7 cellular contexts compared by ENCODE assay signal in genomic region chr11:64234840-64235379, GRCh38. TPM values are rescaled to one million over a fixed set of nuclear protein-coding genes. Genes with fewer than 3 reads are reported as not detected.
DNase-seq lines count a peak whose midpoint lies in the region; ATAC-seq and TF ChIP-seq lines count a peak whose summit lies in the region.

No MANE protein-coding gene starts in this region.

- ATAC-seq in GM18502 (IDR thresholded peaks at IDR 0.05; ENCODE audit: poor library complexity, unreplicated experiment) = peak; percentile 27
- ATAC-seq in WTC11 = peak; percentile 6
- peak in 1 of 2 donors; percentile 32 for ATAC-seq in upper lobe of left lung (ENCODE audit: low FRiP score in 2 of 2)

- no CpG with 5 or more reads among the region's 48 CpGs for WGBS in mesendoderm (ENCODE audit: extremely low coverage, insufficient coverage, low lambda C conversion rate)
- WGBS in upper lobe of left lung, 2 donors = 7 to 38% methylated on average over 3 to 12 of the region's 48 CpGs

- H3K79me1 ChIP-seq in mesendoderm (ENCODE audit: low read length) = no peaks in the 10 kb centered on the region

- no peaks in the 10 kb centered on the region for H3K27me3 ChIP-seq in dorsolateral prefrontal cortex
- H3K27me3 ChIP-seq in mesendoderm (ENCODE audit: insufficient read depth, low read length, poor library complexity) = no peaks in the 10 kb centered on the region
- no peaks in the 10 kb centered on the region for H3K27me3 ChIP-seq in upper lobe of left lung

- no peak overlapping the region for H2BK120ac ChIP-seq in mesendoderm (ENCODE audit: low read depth, low read length)

- no peaks in the 10 kb centered on the region for H3K9me3 ChIP-seq in upper lobe of left lung

- H3K23ac ChIP-seq in mesendoderm (ENCODE audit: low read length) = no peak overlapping the region

- H3K4me2 ChIP-seq in mesendoderm (ENCODE audit: low read length) = peak overlapping the region; percentile 45

- H3K9me3 Mint-ChIP-seq in WTC11 = no peaks in the 10 kb centered on the region

- peak; percentile 68 for DNase-seq in HuH-7.5 (ENCODE audit: low spot score)
- peak; percentile 50 for DNase-seq in WTC11 (ENCODE audit: low spot score)
- no peak for DNase-seq in dorsolateral prefrontal cortex
- no peak for DNase-seq in mesendoderm
- DNase-seq in upper lobe of left lung = peak; percentile 68 to 92
- no peak for DNase-seq in epidermal melanocyte (ENCODE audit: insufficient read length, low spot score)

- H3K56ac ChIP-seq in mesendoderm (ENCODE audit: low read length) = peak overlapping the region; percentile 84

- no peak overlapping the region for H2AK5ac ChIP-seq in mesendoderm (ENCODE audit: low read length)

- H3K4me3 ChIP-seq in dorsolateral prefrontal cortex (peak overlapping the region; percentile 47 to 80 (median 66)), mesendoderm (ENCODE audit: low read length) (peak overlapping the region; percentile 17), upper lobe of left lung (peak overlapping the region; percentile 66 to 94 (median 84))

- H3K4me1 ChIP-seq in mesendoderm (ENCODE audit: control insufficient read depth, low read depth, low read length) = peaks cover 4% of the 10 kb centered on the region
- peaks cover 52 to 79% (median 59%) of the 10 kb centered on the region in 4 donors for H3K4me1 ChIP-seq in upper lobe of left lung

- no peak for TF ChIP-seq EP300 in upper lobe of left lung (IDR thresholded peaks at IDR 0.05)

- H3K4ac ChIP-seq in mesendoderm (ENCODE audit: low read depth, low read length) = peak overlapping the region; percentile 74

- H3K79me2 ChIP-seq in mesendoderm (ENCODE audit: control insufficient read depth, insufficient read depth, low read length) = no peaks in the 10 kb centered on the region

- H3K27ac ChIP-seq in dorsolateral prefrontal cortex (peak overlapping the region in 57 of 59 donors; percentile 57 to 97 (median 88)), mesendoderm (ENCODE audit: low read depth, low read length) (no peak overlapping the region), upper lobe of left lung (peak overlapping the region; percentile 69 to 91 (median 78))

- H3K4me3 Mint-ChIP-seq in WTC11 = peak overlapping the region; percentile 85

- peaks cover 6% of the 10 kb centered on the region; the same call in 1 of the 2 replicates for H3K36me3 Mint-ChIP-seq in WTC11

- H4K5ac ChIP-seq in mesendoderm (ENCODE audit: low read length) = no peak overlapping the region

- TF ChIP-seq CTCF in WTC11 (IDR thresholded peaks at IDR 0.05) (no peak), dorsolateral prefrontal cortex (IDR thresholded peaks at IDR 0.05 in 54 of 56, conservative IDR thresholded peaks at IDR 0.05 in 2 of 56; ENCODE audit: low read depth in 1 of 56, partially characterized antibody in 56 of 56) (no peak), upper lobe of left lung (IDR thresholded peaks at IDR 0.05) (peak in 3 of 6 experiments; percentile 7 to 55 (median 20))

- no peak overlapping the region for H2BK5ac ChIP-seq in mesendoderm (ENCODE audit: low read length)

- H2BK15ac ChIP-seq in mesendoderm (replicated peaks; ENCODE audit: low read depth) = no peak overlapping the region

- H3K36me3 ChIP-seq in mesendoderm (ENCODE audit: control insufficient read depth, insufficient read depth, low read length) (no peaks in the 10 kb centered on the region), upper lobe of left lung (peaks cover 0 to 19% (median 7%) of the 10 kb centered on the region in 4 donors)

- H3K27me3 Mint-ChIP-seq in WTC11 (ENCODE audit: low read depth) = peaks cover 16% of the 10 kb centered on the region

- POLR2A ChIA-PET in WTC11 (lab: Charles Lee) = no interaction called here

- H4K8ac ChIP-seq in mesendoderm (ENCODE audit: low read depth, low read length) = peak overlapping the region; percentile 28

- CTCF ChIA-PET in WTC11 (lab: Charles Lee) = interaction anchor here (1.1 to 5.4 kb wide), 4 partner anchors 16 to 70 kb away, joined by 3 to 35 read pairs (median 4); partner anchors contain the start of gene PLCB3

- peak overlapping the region; percentile 76 for H3K9ac ChIP-seq in mesendoderm (ENCODE audit: low read length)

- H3K4me1 Mint-ChIP-seq in WTC11 = peaks cover 25% of the 10 kb centered on the region

- H3K18ac ChIP-seq in mesendoderm (ENCODE audit: low read length) = peak overlapping the region; percentile 81

- no peak overlapping the region for H3K27ac Mint-ChIP-seq in WTC11

- intact Hi-C loops in dorsolateral prefrontal cortex (cut with DNase I) = no loop called here

- TF ChIP-seq POLR2A in upper lobe of left lung (IDR thresholded peaks at IDR 0.05) = peak in 1 of 4 donors; percentile 69

TF ChIP-seq in WTC11, 78 proteins besides CTCF, POLR2A, EP300 and RAD21:
- no peak for TF ChIP-seq IRF1 (CRISPR knock-in tag; IDR thresholded peaks at IDR 0.05)
- TF ChIP-seq ZNF423 (CRISPR knock-in tag; IDR thresholded peaks at IDR 0.05) = peak; percentile 14
- TF ChIP-seq ZMAT4 (CRISPR knock-in tag; IDR thresholded peaks at IDR 0.05) = no peak
- TF ChIP-seq E2F5 (CRISPR knock-in tag; IDR thresholded peaks at IDR 0.05) = 0 out of 2 replicates have a peak, but pooled peaks have one; percentile 48
- TF ChIP-seq KAT7 (CRISPR knock-in tag; IDR thresholded peaks at IDR 0.05; ENCODE audit: borderline replicate concordance) = no peak
- TF ChIP-seq ATF2 (CRISPR knock-in tag; IDR thresholded peaks at IDR 0.05; ENCODE audit: borderline replicate concordance, low read depth) = no peak
- TF ChIP-seq SP1 (CRISPR knock-in tag; conservative IDR thresholded peaks at IDR 0.05) = 0 out of 2 replicates have a peak, but pooled peaks have one; percentile 39

RNA-seq across cellular contexts. Expression of gene VEGFB, which starts 0.5 kb away (rescaled TPM):
- 51.7 to 62.2 TPM (median 59.7 TPM) in 3 replicates for total RNA-seq in WTC11 (2021)
- 100 to 1,000 TPM in 51 of 120 experiments, 10 to 100 TPM in 69; 70.2 to 201 (median 97.2) TPM for total RNA-seq in dorsolateral prefrontal cortex
- 14.3 TPM for polyA plus RNA-seq in mesendoderm (2013, experiment 1 of 2)
- polyA plus RNA-seq in mesendoderm (2013, experiment 2 of 2) = 15.5 TPM
- 100 to 1,000 TPM in 3 of 6 donors, 10 to 100 TPM in 3; 25.1 to 171 (median 124) TPM for total RNA-seq in upper lobe of left lung

RNA-seq across cellular contexts. Expression of gene DNAJC4, which starts 4.6 kb away (rescaled TPM):
- 26.0 to 27.2 TPM (median 27.1 TPM) in 3 replicates for total RNA-seq in WTC11 (2021)
- 10 to 100 TPM; 22.5 to 46.8 (median 32.3) TPM for total RNA-seq in dorsolateral prefrontal cortex
- 10.4 TPM for polyA plus RNA-seq in mesendoderm (2013, experiment 1 of 2)
- 11.5 TPM for polyA plus RNA-seq in mesendoderm (2013, experiment 2 of 2)
- total RNA-seq in upper lobe of left lung = 10 to 100 TPM; 25.0 to 52.0 (median 39.2) TPM

RNA-seq across cellular contexts. Expression of gene FKBP2, which starts 6.0 kb away (rescaled TPM):
- total RNA-seq in WTC11 (2021) = 57.2 to 65.9 TPM (median 61.7 TPM) in 3 replicates
- 100 to 1,000 TPM in 2 of 120 experiments, 10 to 100 TPM in 118; 43.6 to 115 (median 66.0) TPM for total RNA-seq in dorsolateral prefrontal cortex
- polyA plus RNA-seq in mesendoderm (2013, experiment 1 of 2) = 47.8 TPM
- polyA plus RNA-seq in mesendoderm (2013, experiment 2 of 2) = 45.9 TPM
- 100 to 1,000 TPM in 1 of 6 donors, 10 to 100 TPM in 5; 40.9 to 132 (median 63.1) TPM for total RNA-seq in upper lobe of left lung

RNA-seq across cellular contexts. Expression of gene NUDT22, which starts 8.8 kb away (rescaled TPM):
- total RNA-seq in WTC11 (2021) = 59.1 to 64.4 TPM (median 60.1 TPM) in 3 replicates
- total RNA-seq in dorsolateral prefrontal cortex = 10 to 100 TPM; 29.9 to 74.4 (median 43.4) TPM
- 59.0 TPM for polyA plus RNA-seq in mesendoderm (2013, experiment 1 of 2)
- polyA plus RNA-seq in mesendoderm (2013, experiment 2 of 2) = 59.6 TPM
- 10 to 100 TPM; 30.3 to 94.3 (median 68.0) TPM for total RNA-seq in upper lobe of left lung

RNA-seq across cellular contexts. Expression of gene TRPT1, which starts 8.9 kb away (rescaled TPM):
- total RNA-seq in WTC11 (2021) (52.3 to 58.8 TPM (median 53.2 TPM) in 3 replicates), dorsolateral prefrontal cortex (10 to 100 TPM; 14.9 to 41.9 (median 27.8) TPM), upper lobe of left lung (10 to 100 TPM; 27.2 to 69.1 (median 35.2) TPM)
- 29.9 TPM for polyA plus RNA-seq in mesendoderm (2013, experiment 1 of 2)
- polyA plus RNA-seq in mesendoderm (2013, experiment 2 of 2) = 30.6 TPM

Comparison
In these comparisons a context has a peak if more than half of its experiments do, and no peak if none do; other contexts are left out.
1. DNase-seq: peak in HuH-7.5 (single experiment), WTC11 (single experiment) and upper lobe of left lung (2 of 2); none in dorsolateral prefrontal cortex (0 of 10), mesendoderm (single experiment) and epidermal melanocyte (single experiment).
2. H3K4me3 ChIP-seq: peak in every context shown above with its lines; median percentile 84 in upper lobe of left lung; 66 in dorsolateral prefrontal cortex; 17 in mesendoderm.